1 cellular context compared by ENCODE assay signal in the genomic region with DNA sequence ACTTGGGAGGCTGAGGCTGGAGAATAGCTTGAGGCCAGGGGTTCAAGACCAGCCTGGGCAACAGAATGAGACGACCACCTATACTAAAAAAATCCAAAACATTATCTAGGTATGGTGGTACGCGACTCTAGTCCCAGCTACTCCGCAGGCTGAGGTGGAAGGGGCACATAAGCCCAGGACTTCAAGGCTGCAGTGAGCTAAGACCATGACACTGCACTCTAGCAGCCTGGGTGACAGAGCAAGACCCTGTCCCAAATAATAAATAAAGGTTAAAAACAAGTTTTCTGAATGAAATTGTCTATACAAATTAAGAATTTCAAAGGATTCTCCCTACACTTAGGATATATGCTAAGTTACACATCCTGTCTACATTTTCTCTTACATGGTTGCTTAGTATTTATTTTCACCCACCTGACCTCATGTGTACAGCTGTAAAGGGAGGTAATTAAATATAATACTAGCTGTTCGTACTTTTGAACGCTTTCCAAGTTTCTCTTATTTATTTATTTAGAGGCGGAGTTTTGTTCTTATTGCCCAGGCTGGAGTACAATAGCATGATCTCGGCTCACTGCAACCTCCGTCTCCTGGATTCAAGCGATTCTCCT.
A peak's percentile ranks its signal among the peaks of the same experiment; 100 is the strongest.
TF ChIP-seq lines count a peak whose summit lies in the region.

No MANE protein-coding gene starts in this region.

TF ChIP-seq in K562, 482 proteins besides CTCF, POLR2A, EP300 and RAD21:
- TF ChIP-seq, protein P1, sequence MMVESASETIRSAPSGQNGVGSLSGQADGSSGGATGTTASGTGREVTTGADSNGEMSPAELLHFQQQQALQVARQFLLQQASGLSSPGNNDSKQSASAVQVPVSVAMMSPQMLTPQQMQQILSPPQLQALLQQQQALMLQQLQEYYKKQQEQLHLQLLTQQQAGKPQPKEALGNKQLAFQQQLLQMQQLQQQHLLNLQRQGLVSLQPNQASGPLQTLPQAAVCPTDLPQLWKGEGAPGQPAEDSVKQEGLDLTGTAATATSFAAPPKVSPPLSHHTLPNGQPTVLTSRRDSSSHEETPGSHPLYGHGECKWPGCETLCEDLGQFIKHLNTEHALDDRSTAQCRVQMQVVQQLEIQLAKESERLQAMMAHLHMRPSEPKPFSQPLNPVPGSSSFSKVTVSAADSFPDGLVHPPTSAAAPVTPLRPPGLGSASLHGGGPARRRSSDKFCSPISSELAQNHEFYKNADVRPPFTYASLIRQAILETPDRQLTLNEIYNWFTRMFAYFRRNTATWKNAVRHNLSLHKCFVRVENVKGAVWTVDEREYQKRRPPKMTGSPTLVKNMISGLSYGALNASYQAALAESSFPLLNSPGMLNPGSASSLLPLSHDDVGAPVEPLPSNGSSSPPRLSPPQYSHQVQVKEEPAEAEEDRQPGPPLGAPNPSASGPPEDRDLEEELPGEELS (CRISPR knock-in tag; IDR thresholded peaks at IDR 0.05; ENCODE audit: borderline replicate concordance) = no peak
- TF ChIP-seq C11orf30 (IDR thresholded peaks at IDR 0.05; ENCODE audit: low read depth) = 0 out of 2 replicates have a peak, but pooled peaks have one; percentile 36
- peak; percentile 65 for TF ChIP-seq NFE2 (IDR thresholded peaks at IDR 0.05; ENCODE audit: low read depth)
